11 cellular contexts compared by ENCODE assay signal in genomic region chr2:42050350-42051167, GRCh38. TPM values are rescaled to one million over a fixed set of nuclear protein-coding genes. Genes with fewer than 3 reads are reported as not detected.
DNase-seq lines count a peak whose midpoint lies in the region; ATAC-seq and TF ChIP-seq lines count a peak whose summit lies in the region.
"Had no signal": no experiment of that assay in that cellular context is flagged by ENCODE, and none has a peak within 500 bp of the region (broad histone marks: within the 10 kb centered on the region; RNA-seq: fewer than 3 reads in every experiment).

No MANE protein-coding gene starts in this region.

- H3K27me3 Mint-ChIP-seq in glutamatergic neuron (ENCODE audit: unreplicated experiment), result peaks cover 34% of the 10 kb centered on the region

- peaks cover 10% of the 10 kb centered on the region for H3K36me3 Mint-ChIP-seq in glutamatergic neuron (ENCODE audit: unreplicated experiment)

- CTCF ChIA-PET in AG04449 (lab: Yijun Ruan, JAX), result interaction anchor here (2.1 to 2.7 kb wide), 3 partner anchors 36 to 197 kb away, joined by 9 to 13 read pairs (median 11); no protein-coding TSS in a partner anchor

- TF ChIP-seq POLR2A in ovary (IDR thresholded peaks at IDR 0.05), result no peak

- no peak for TF ChIP-seq EP300 in ovary (IDR thresholded peaks at IDR 0.05)

- H3K27ac ChIP-seq in SJSA1, result no peak overlapping the region
- H3K27ac ChIP-seq in ovary, result peak overlapping the region; percentile 86 to 93

- H3K36me3 ChIP-seq in SJSA1, result peaks cover 47% of the 10 kb centered on the region
- H3K36me3 ChIP-seq in ovary, result no peaks in the 10 kb centered on the region

- WGBS in ovary, 3 donors, result 14 to 17% (median 15%) methylated on average over 8 of the region's 8 CpGs

- peaks cover 49% of the 10 kb centered on the region for H3K4me1 ChIP-seq in SJSA1 (replicated peaks)
- peaks cover 38% of the 10 kb centered on the region for H3K4me1 ChIP-seq in ovary (ENCODE audit: insufficient read depth)

- DNase-seq in AG04449 (ENCODE audit: low read depth, low spot score), result no peak
- no peak for DNase-seq in SJSA1 (ENCODE audit: low read depth in 1 of 2, low spot score in 2 of 2)
- no peak for DNase-seq in glutamatergic neuron
- DNase-seq in ovary, result no peak
- no peak for DNase-seq in stimulated activated CD4-positive, alpha-beta T cell treated with anti-CD3 and anti-CD28 coated beads, Interleukin-2, amount 100 ng/mL, for 24 hours
- no peak for DNase-seq in activated T-cell treated with anti-CD3 and anti-CD28 coated beads, Interleukin-2, amount 50 U/mL, for 1 hour
- DNase-seq in DMS53 treated with DMSO at 0.1 percent for 48 hours (lab: John Stamatoyannopoulos, UW; ENCODE audit: unreplicated experiment), result no peak
- DNase-seq: caudate nucleus, NCI-H446 treated with DMSO at 0.1 percent for 48 hours had no signal

- peak overlapping the region; percentile 99 for H3K27ac Mint-ChIP-seq in glutamatergic neuron (ENCODE audit: unreplicated experiment)

- ATAC-seq in HG03342 (IDR thresholded peaks at IDR 0.05; ENCODE audit: unreplicated experiment), result no peak
- ATAC-seq: sciatic nerve had no signal

- H3K4me3 ChIP-seq in AG04449 (ENCODE audit: low read depth, low read length) (peak overlapping the region; percentile 76), SJSA1 (peak overlapping the region; percentile 88; the same call in 1 of the 2 replicates), ovary (peak overlapping the region; percentile 79)

- TF ChIP-seq CTCF in AG04449 (IDR thresholded peaks at IDR 0.05; ENCODE audit: insufficient read depth, low read length, missing control alignments) (no peak), glutamatergic neuron (IDR thresholded peaks at IDR 0.05; ENCODE audit: partially characterized antibody, unreplicated experiment) (no peak), ovary (IDR thresholded peaks at IDR 0.05) (no peak)

- peaks cover 33% of the 10 kb centered on the region for H3K4me1 Mint-ChIP-seq in glutamatergic neuron (ENCODE audit: low read depth, unreplicated experiment)

- H3K9me3 Mint-ChIP-seq in glutamatergic neuron (ENCODE audit: unreplicated experiment), result peaks cover 58% of the 10 kb centered on the region

- intact Hi-C loops in ovary (cut with DNase I), result loop anchor here in 3 of 4 donors (10.0 kb wide), 3 partner anchors 86 to 176 kb away; no protein-coding TSS in a partner anchor

- H3K27me3 ChIP-seq in SJSA1 (replicated peaks), result no peaks in the 10 kb centered on the region
- H3K27me3 ChIP-seq in ovary, result no peaks in the 10 kb centered on the region

- no peaks in the 10 kb centered on the region; the same call in none of the 2 replicates for H3K9me3 ChIP-seq in SJSA1 (replicated peaks)
- no peaks in the 10 kb centered on the region for H3K9me3 ChIP-seq in ovary

- peak overlapping the region; percentile 99 for H3K4me3 Mint-ChIP-seq in glutamatergic neuron (ENCODE audit: unreplicated experiment)

- POLR2A ChIA-PET in AG04449 (lab: Yijun Ruan, JAX), result no interaction called here

RNA-seq across cellular contexts. Expression of gene PKDCC, which starts 2.7 kb away (rescaled TPM):
- 60.1 and 65.3 TPM in 2 replicates for total RNA-seq in SJSA1 (2014; rRNA removed; shearing (Covaris generic))
- total RNA-seq in glutamatergic neuron (ENCODE audit: unreplicated experiment), result 959 TPM
- 100 to 1,000 TPM in 6 of 7 donors, 10 to 100 TPM in 1; 90.6 to 576 (median 272) TPM for total RNA-seq in ovary
- 100 to 1,000 TPM in 1 of 2 donors, 10 to 100 TPM in 1; 58.5 to 117 TPM for polyA plus RNA-seq in ovary
